In genomic region chr16:78212674-78213073, GRCh38 we compare ENCODE assay signal across 1 cellular context.
A peak's percentile ranks its signal among the peaks of the same experiment; 100 is the strongest.
TF ChIP-seq lines count a peak whose summit lies in the region.

No MANE protein-coding gene starts in this region.

TF ChIP-seq in HepG2, 621 proteins besides CTCF, POLR2A, EP300 and RAD21 (continued from another document):
- no peak for TF ChIP-seq HNF1A (IDR thresholded peaks at IDR 0.05; ENCODE audit: low read depth)
- no peak for TF ChIP-seq HNF1A (CRISPR knock-in tag; IDR thresholded peaks at IDR 0.05; ENCODE audit: borderline replicate concordance)
- TF ChIP-seq ZNF253 (CRISPR knock-in tag; IDR thresholded peaks at IDR 0.05; ENCODE audit: borderline replicate concordance): no peak
- peak; percentile 94 for TF ChIP-seq ZNF12 (CRISPR knock-in tag; IDR thresholded peaks at IDR 0.05)
